In genomic region chr7:135359633-135360032, GRCh38 we compare ENCODE assay signal across 23 cellular contexts.
DNase-seq lines count a peak whose midpoint lies in the region; ATAC-seq, FAIRE-seq and TF ChIP-seq lines count a peak whose summit lies in the region.
"Had no signal": no experiment of that assay in that cellular context is flagged by ENCODE, and none has a peak within 500 bp of the region (broad histone marks: within the 10 kb centered on the region; RNA-seq: fewer than 3 reads in every experiment).

No MANE protein-coding gene starts in this region.

- ATAC-seq in K562 (peak; percentile 54), sciatic nerve (no peak)
- ATAC-seq: CD8-positive, alpha-beta T cell had no signal

- DNase-seq in NCI-H82 (lab: John Stamatoyannopoulos, UW), result peak; percentile 31
- DNase-seq in NCI-H82 treated with DMSO at 0.1 percent for 48 hours (lab: John Stamatoyannopoulos, UW; ENCODE audit: unreplicated experiment), result no peak
- peak in 1 of 4 experiments; percentile 16 for DNase-seq in K562 (ENCODE audit: extremely low read depth in 1 of 4, low spot score in 3 of 4)
- DNase-seq in left ventricle myocardium inferior, result no peak
- DNase-seq in sciatic nerve (ENCODE audit: low spot score), result no peak
- no peak for DNase-seq in amniotic stem cell (lab: John Stamatoyannopoulos, UW)
- no peak for DNase-seq in central memory CD4-positive, alpha-beta T cell
- DNase-seq: Caco-2; CD8-positive, alpha-beta T cell; GDM1; Kasumi-1; NCI-H1105; NCI-H1436 treated with DMSO at 0.1 percent for 48 hours; NCI-H187 treated with DMSO at 0.1 percent for 48 hours; NCI-H2171 treated with DMSO at 0.1 percent for 48 hours; NCI-H524 treated with DMSO at 0.1 percent for 48 hours; NCI-H774; RPMI8226; SHP77 treated with DMSO at 0.1 percent for 48 hours had no signal

- TF ChIP-seq CTCF in K562 (IDR thresholded peaks at IDR 0.05 in 2 of 3, conservative IDR thresholded peaks at IDR 0.05 in 1 of 3; ENCODE audit: insufficient read depth in 2 of 3, low read depth in 1 of 3, low read length in 3 of 3) (no peak), left ventricle myocardium inferior (IDR thresholded peaks at IDR 0.05; ENCODE audit: borderline replicate concordance) (no peak)

- H3K4me2 ChIP-seq in K562 (ENCODE audit: insufficient read depth, low read length), result no peak overlapping the region

- H4K20me1 ChIP-seq in K562 (replicated peaks; ENCODE audit: control insufficient read depth, insufficient read depth, low read length), result no peaks in the 10 kb centered on the region

- H3K9ac ChIP-seq in K562 (ENCODE audit: insufficient read depth in 1 of 2, low read depth in 2 of 2, low read length in 2 of 2), result no peak overlapping the region

- POLR2A ChIA-PET in K562 (lab: Yijun Ruan, JAX), result interaction anchor here (0.6 to 1.2 kb wide), 2 partner anchors 27 to 496 kb away, joined by 3 read pairs; no protein-coding TSS in a partner anchor

- FAIRE-seq in K562 (lab: Jason Lieb, UNC), result no peak
- FAIRE-seq: GM12892, H54 had no signal

- TF ChIP-seq EP300 in K562 (IDR thresholded peaks at IDR 0.05; ENCODE audit: low read length), result no peak

- H3K27ac ChIP-seq in K562 (ENCODE audit: extremely low read depth, low read depth, low read length) (no peak overlapping the region), left ventricle myocardium inferior (replicated peaks) (peak overlapping the region; percentile 51)
- H3K27ac ChIP-seq: 22Rv1, C4-2B had no signal

- H3K36me3 ChIP-seq in K562 (ENCODE audit: control insufficient read depth, insufficient read depth, low read length) (peaks cover 20% of the 10 kb centered on the region; the same call in 1 of the 3 replicates), left ventricle myocardium inferior (peaks cover 24% of the 10 kb centered on the region)

- no peak overlapping the region for H3K4me3 ChIP-seq in K562
- H3K4me3 ChIP-seq in left ventricle myocardium inferior, result no peak overlapping the region

- no peaks in the 10 kb centered on the region for H3K4me1 ChIP-seq in K562 (replicated peaks in 1 of 2; ENCODE audit: control insufficient read depth in 2 of 2, insufficient read depth in 2 of 2, low read length in 2 of 2)
- H3K4me1 ChIP-seq in left ventricle myocardium inferior, result peaks cover 10% of the 10 kb centered on the region
- H3K4me1 ChIP-seq: Caco-2 had no signal

- TF ChIP-seq POLR2A in K562 (conservative IDR thresholded peaks at IDR 0.05), result no peak

- intact Hi-C loops in K562 (cut with micrococcal nuclease), result loop anchor here (2.0 kb wide), 1 partner anchor 79 kb away; no protein-coding TSS in a partner anchor
- intact Hi-C loops in left ventricle myocardium inferior (cut with micrococcal nuclease), result no loop called here
- intact Hi-C loops in sciatic nerve (cut with DNase I), result no loop called here

- no TSS peak for BruUV-seq in K562 (replicated peaks; lab: Mats Ljungman, UMichigan)

- H3K9me3 ChIP-seq in K562 (replicated peaks; ENCODE audit: control insufficient read depth, insufficient read depth, low read depth, low read length), result no peaks in the 10 kb centered on the region; the same call in 1 of the 2 replicates
- H3K9me3 ChIP-seq in left ventricle myocardium inferior (replicated peaks), result no peaks in the 10 kb centered on the region
- H3K9me3 ChIP-seq: Caco-2 had no signal

- in situ Hi-C loops in K562 (cut with MboI), result no loop called here

- no peaks in the 10 kb centered on the region for H3K79me2 ChIP-seq in K562 (ENCODE audit: control insufficient read depth, insufficient read depth, low read length)

- 25% methylated on average over 5 of the region's 5 CpGs for WGBS in K562 (ENCODE audit: insufficient coverage, low coverage, missing lambda C conversion rate)

- H2AFZ ChIP-seq in K562 (ENCODE audit: low read depth, low read length), result no peak overlapping the region

- peaks cover 4 to 7% of the 10 kb centered on the region in 2 experiments; a peak in 2 of 5 replicates for H3K27me3 ChIP-seq in K562 (ENCODE audit: control insufficient read depth in 2 of 2, insufficient read depth in 2 of 2, low read length in 2 of 2)
- H3K27me3 ChIP-seq in left ventricle myocardium inferior (ENCODE audit: low read depth), result no peaks in the 10 kb centered on the region

- TF ChIP-seq RAD21 in K562 (CRISPR knock-in tag; conservative IDR thresholded peaks at IDR 0.05 in 1 of 2, IDR thresholded peaks at IDR 0.05 in 1 of 2), result no peak

- CTCF ChIA-PET in K562 (lab: Yijun Ruan, JAX; ENCODE audit: low intra/inter-chr PET ratio), result no interaction called here

- no peaks in the 10 kb centered on the region for H3K9me1 ChIP-seq in K562 (ENCODE audit: control insufficient read depth, insufficient read depth, low read length)

TF ChIP-seq in K562, 482 proteins besides CTCF, POLR2A, EP300 and RAD21:
- no peak for TF ChIP-seq TFAM (CRISPR knock-in tag; conservative IDR thresholded peaks at IDR 0.05)
- TF ChIP-seq PRPF4 (IDR thresholded peaks at IDR 0.05; ENCODE audit: insufficient read depth, low read depth, low read length, poor library complexity, severe bottlenecking), result no peak
- no peak for TF ChIP-seq POU5F1 (IDR thresholded peaks at IDR 0.05; ENCODE audit: borderline replicate concordance, low read depth, low read length, partially characterized antibody)
- TF ChIP-seq NCOA2 (IDR thresholded peaks at IDR 0.05; ENCODE audit: partially characterized antibody in 2 of 2), result no peak
- TF ChIP-seq CHD4 (IDR thresholded peaks at IDR 0.05; ENCODE audit: insufficient read depth, insufficient replicate concordance, low read depth, low read length, poor library complexity, severe bottlenecking), result no peak
- no peak for TF ChIP-seq MYC (IDR thresholded peaks at IDR 0.05; ENCODE audit: low read depth, low read length)
- no peak for TF ChIP-seq MYC (CRISPR knock-in tag; IDR thresholded peaks at IDR 0.05; ENCODE audit: borderline replicate concordance, low read depth)
- TF ChIP-seq NEUROD1 (IDR thresholded peaks at IDR 0.05; ENCODE audit: borderline replicate concordance, low read depth, low read length, partially characterized antibody), result no peak
- TF ChIP-seq, protein P1, sequence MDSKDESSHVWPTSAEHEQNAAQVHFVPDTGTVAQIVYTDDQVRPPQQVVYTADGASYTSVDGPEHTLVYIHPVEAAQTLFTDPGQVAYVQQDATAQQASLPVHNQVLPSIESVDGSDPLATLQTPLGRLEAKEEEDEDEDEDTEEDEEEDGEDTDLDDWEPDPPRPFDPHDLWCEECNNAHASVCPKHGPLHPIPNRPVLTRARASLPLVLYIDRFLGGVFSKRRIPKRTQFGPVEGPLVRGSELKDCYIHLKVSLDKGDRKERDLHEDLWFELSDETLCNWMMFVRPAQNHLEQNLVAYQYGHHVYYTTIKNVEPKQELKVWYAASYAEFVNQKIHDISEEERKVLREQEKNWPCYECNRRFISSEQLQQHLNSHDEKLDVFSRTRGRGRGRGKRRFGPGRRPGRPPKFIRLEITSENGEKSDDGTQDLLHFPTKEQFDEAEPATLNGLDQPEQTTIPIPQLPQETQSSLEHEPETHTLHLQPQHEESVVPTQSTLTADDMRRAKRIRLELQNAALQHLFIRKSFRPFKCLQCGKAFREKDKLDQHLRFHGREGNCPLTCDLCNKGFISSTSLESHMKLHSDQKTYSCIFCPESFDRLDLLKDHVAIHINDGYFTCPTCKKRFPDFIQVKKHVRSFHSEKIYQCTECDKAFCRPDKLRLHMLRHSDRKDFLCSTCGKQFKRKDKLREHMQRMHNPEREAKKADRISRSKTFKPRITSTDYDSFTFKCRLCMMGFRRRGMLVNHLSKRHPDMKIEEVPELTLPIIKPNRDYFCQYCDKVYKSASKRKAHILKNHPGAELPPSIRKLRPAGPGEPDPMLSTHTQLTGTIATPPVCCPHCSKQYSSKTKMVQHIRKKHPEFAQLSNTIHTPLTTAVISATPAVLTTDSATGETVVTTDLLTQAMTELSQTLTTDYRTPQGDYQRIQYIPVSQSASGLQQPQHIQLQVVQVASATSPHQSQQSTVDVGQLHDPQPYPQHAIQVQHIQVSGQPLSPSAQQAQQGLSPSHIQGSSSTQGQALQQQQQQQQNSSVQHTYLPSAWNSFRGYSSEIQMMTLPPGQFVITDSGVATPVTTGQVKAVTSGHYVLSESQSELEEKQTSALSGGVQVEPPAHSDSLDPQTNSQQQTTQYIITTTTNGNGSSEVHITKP (IDR thresholded peaks at IDR 0.05; ENCODE audit: partially characterized antibody), result no peak
- TF ChIP-seq CHD2 (IDR thresholded peaks at IDR 0.05; ENCODE audit: low read depth, low read length), result no peak
- no peak for TF ChIP-seq CCAR2 (IDR thresholded peaks at IDR 0.05; ENCODE audit: low read depth, low read length)
- no peak for TF ChIP-seq ZNF253 (CRISPR knock-in tag; conservative IDR thresholded peaks at IDR 0.05)
- no peak for TF ChIP-seq RFX1 (IDR thresholded peaks at IDR 0.05)
- TF ChIP-seq RUNX1 (IDR thresholded peaks at IDR 0.05; ENCODE audit: low read depth), result no peak
- TF ChIP-seq RCOR1 (IDR thresholded peaks at IDR 0.05; ENCODE audit: borderline replicate concordance in 1 of 2, low read depth in 2 of 2, low read length in 2 of 2), result no peak
